7 cellular contexts compared by ENCODE assay signal in genomic region chr3:160763073-160763472, GRCh38.
"Had no signal": no experiment of that assay in that cellular context is flagged by ENCODE, and none has a peak within 500 bp of the region (broad histone marks: within the 10 kb centered on the region; RNA-seq: fewer than 3 reads in every experiment).

No MANE protein-coding gene starts in this region.

- ATAC-seq: GM23338, HepG2 had no signal

- H3K27ac ChIP-seq: HL-60 had no signal

- DNase-seq: H9, HCEC 1CT, HFFc6, KBM-7 had no signal

- H3K4me3 ChIP-seq: GM23338 had no signal
